19 cellular contexts compared by ENCODE assay signal in genomic region chr7:87810726-87811125, GRCh38.
"Had no signal": no experiment of that assay in that cellular context is flagged by ENCODE, and none has a peak within 500 bp of the region (broad histone marks: within the 10 kb centered on the region; RNA-seq: fewer than 3 reads in every experiment).

No MANE protein-coding gene starts in this region.

- H3K4me1 Mint-ChIP-seq: activated CD4-positive, alpha-beta T cell treated with anti-CD3 and anti-CD28 coated beads, Interleukin-2, amount 10 ng/mL, durations not matched to agents 7 days and 5 days; activated naive CD4-positive, alpha-beta T cell treated with anti-CD3 and anti-CD28 coated beads, Interleukin-2, amount 10 ng/mL, durations not matched to agents 7 days and 5 days; activated naive CD8-positive, alpha-beta T cell treated with anti-CD3 and anti-CD28 coated beads, Interleukin-2, amount 10 ng/mL, durations not matched to agents 7 days and 5 days; T-helper 17 cell had no signal

- H3K4me1 ChIP-seq: breast epithelium had no signal

- H3K27ac ChIP-seq: breast epithelium had no signal

- H3K27ac Mint-ChIP-seq: activated CD4-positive, alpha-beta memory T cell treated with anti-CD3 and anti-CD28 coated beads for 36 hours; activated CD4-positive, alpha-beta T cell treated with anti-CD3 and anti-CD28 coated beads, Interleukin-2, amount 10 ng/mL, durations not matched to agents 7 days and 5 days; activated naive CD4-positive, alpha-beta T cell treated with anti-CD3 and anti-CD28 coated beads, Interleukin-2, amount 10 ng/mL, durations not matched to agents 7 days and 5 days; activated naive CD8-positive, alpha-beta T cell treated with anti-CD3 and anti-CD28 coated beads, Interleukin-2, amount 10 ng/mL, durations not matched to agents 7 days and 5 days; activated T-cell treated with anti-CD3 and anti-CD28 coated beads, Interleukin-2, amount 50 U/mL, for 72 hours; activated T-helper 2 cell treated with anti-CD3 and anti-CD28 coated beads, Interferon-gamma antibody, Interleukin-2, Interleukin-4, amounts not matched to agents 10 μg/mL and 5 μg/mL and 100 μg/mL, durations not matched to agents 14 hours and 24 hours and 36 hours; T-helper 17 cell had no signal

- ATAC-seq: activated T-cell treated with anti-CD3 and anti-CD28 coated beads, Interleukin-2, amount 50 U/mL, for 72 hours; T-helper 17 cell had no signal

- H3K9me3 ChIP-seq: breast epithelium had no signal

- H3K27me3 Mint-ChIP-seq: activated CD4-positive, alpha-beta memory T cell treated with anti-CD3 and anti-CD28 coated beads for 36 hours; activated CD4-positive, alpha-beta T cell treated with anti-CD3 and anti-CD28 coated beads, Interleukin-2, amount 10 ng/mL, durations not matched to agents 7 days and 5 days; activated naive CD4-positive, alpha-beta T cell treated with anti-CD3 and anti-CD28 coated beads, Interleukin-2, amount 10 ng/mL, durations not matched to agents 7 days and 5 days; T-helper 17 cell had no signal

- H3K4me3 ChIP-seq: breast epithelium had no signal

- H3K27me3 ChIP-seq: breast epithelium had no signal

- DNase-seq: activated CD4-positive, alpha-beta memory T cell treated with anti-CD3 and anti-CD28 coated beads for 36 hours; activated CD4-positive, alpha-beta T cell treated with anti-CD3 and anti-CD28 coated beads, Interleukin-2, amount 10 ng/mL, durations not matched to agents 7 days and 5 days; activated CD4-positive, CD25-positive, alpha-beta regulatory T cell; activated gamma-delta T cell treated with Interleukin-2 at 50 U/mL for 16 hours; activated naive CD4-positive, alpha-beta T cell treated with anti-CD3 and anti-CD28 coated beads, Interleukin-2, amount 10 ng/mL, durations not matched to agents 7 days and 5 days; activated naive CD8-positive, alpha-beta T cell treated with anti-CD3 and anti-CD28 coated beads, Interleukin-2, amount 10 ng/mL, durations not matched to agents 7 days and 5 days; activated T-cell treated with anti-CD3 and anti-CD28 coated beads, Interleukin-2, amount 50 U/mL, for 72 hours; caudate nucleus; Kasumi-1; NCI-H1105 treated with DMSO at 0.1 percent for 48 hours; NCI-H1436 treated with DMSO at 0.1 percent for 48 hours; NCI-H187; NCI-H510A treated with DMSO at 0.1 percent for 48 hours; NK-92 treated with Interleukin-12 subunit alpha and Interleukin-12 subunit beta, amount 100 ng/mL, for 24 hours; SIG-M5; T-helper 17 cell; T-helper 9 cell had no signal

- H3K9me3 Mint-ChIP-seq: activated CD4-positive, alpha-beta memory T cell treated with anti-CD3 and anti-CD28 coated beads for 36 hours; activated CD4-positive, alpha-beta T cell treated with anti-CD3 and anti-CD28 coated beads, Interleukin-2, amount 10 ng/mL, durations not matched to agents 7 days and 5 days; activated naive CD4-positive, alpha-beta T cell treated with anti-CD3 and anti-CD28 coated beads, Interleukin-2, amount 10 ng/mL, durations not matched to agents 7 days and 5 days; activated naive CD8-positive, alpha-beta T cell treated with anti-CD3 and anti-CD28 coated beads, Interleukin-2, amount 10 ng/mL, durations not matched to agents 7 days and 5 days; activated T-cell treated with anti-CD3 and anti-CD28 coated beads, Interleukin-2, amount 50 U/mL, for 72 hours; activated T-helper 2 cell treated with anti-CD3 and anti-CD28 coated beads, Interferon-gamma antibody, Interleukin-2, Interleukin-4, amounts not matched to agents 10 μg/mL and 5 μg/mL and 100 μg/mL, durations not matched to agents 14 hours and 24 hours and 36 hours had no signal

- H3K36me3 Mint-ChIP-seq: activated CD4-positive, alpha-beta memory T cell treated with anti-CD3 and anti-CD28 coated beads for 36 hours; activated naive CD4-positive, alpha-beta T cell treated with anti-CD3 and anti-CD28 coated beads, Interleukin-2, amount 10 ng/mL, durations not matched to agents 7 days and 5 days; activated naive CD8-positive, alpha-beta T cell treated with anti-CD3 and anti-CD28 coated beads, Interleukin-2, amount 10 ng/mL, durations not matched to agents 7 days and 5 days had no signal

- H3K4me3 Mint-ChIP-seq: activated CD4-positive, alpha-beta memory T cell treated with anti-CD3 and anti-CD28 coated beads for 36 hours; activated CD4-positive, alpha-beta T cell treated with anti-CD3 and anti-CD28 coated beads, Interleukin-2, amount 10 ng/mL, durations not matched to agents 7 days and 5 days; activated naive CD4-positive, alpha-beta T cell treated with anti-CD3 and anti-CD28 coated beads, Interleukin-2, amount 10 ng/mL, durations not matched to agents 7 days and 5 days; activated naive CD8-positive, alpha-beta T cell treated with anti-CD3 and anti-CD28 coated beads, Interleukin-2, amount 10 ng/mL, durations not matched to agents 7 days and 5 days; activated T-cell treated with anti-CD3 and anti-CD28 coated beads, Interleukin-2, amount 50 U/mL, for 72 hours; T-helper 17 cell had no signal

- H3K36me3 ChIP-seq: breast epithelium had no signal
